Comparison of ENCODE assay signal across 20 cellular contexts in genomic region chr10:15626937-15627336, GRCh38.
DNase-seq lines count a peak whose midpoint lies in the region; ATAC-seq, FAIRE-seq and TF ChIP-seq lines count a peak whose summit lies in the region.
"Had no signal": no experiment of that assay in that cellular context is flagged by ENCODE, and none has a peak within 500 bp of the region (broad histone marks: within the 10 kb centered on the region; RNA-seq: fewer than 3 reads in every experiment).

No MANE protein-coding gene starts in this region.

- no peak overlapping the region for H2BK12ac ChIP-seq in H1 (ENCODE audit: low read depth, low read length)

- no peak overlapping the region for H3K27ac ChIP-seq in IMR-90 (ENCODE audit: insufficient read depth, low read length)
- no peak overlapping the region for H3K27ac ChIP-seq in H1 (ENCODE audit: low read depth, low read length)
- peak overlapping the region; percentile 31 to 81 for H3K27ac ChIP-seq in thoracic aorta
- H3K27ac ChIP-seq in testis: no peak overlapping the region
- H3K27ac ChIP-seq: HL-60 had no signal

- H2AK5ac ChIP-seq in IMR-90 (ENCODE audit: low read depth, low read length) (no peak overlapping the region), H1 (ENCODE audit: low read depth, low read length) (no peak overlapping the region)

- H3K4me3 ChIP-seq in IMR-90 (ENCODE audit: insufficient read depth, low read depth, low read length) (no peak overlapping the region), H1 (ENCODE audit: extremely low read depth in 1 of 4, insufficient read depth in 2 of 4, low read depth in 3 of 4, low read length in 4 of 4) (no peak overlapping the region), thoracic aorta (no peak overlapping the region), testis (no peak overlapping the region)
- H3K4me3 ChIP-seq: GM23338, K562 had no signal

- no peaks in the 10 kb centered on the region for H3K23me2 ChIP-seq in H1 (ENCODE audit: low read depth, low read length)

- H2BK20ac ChIP-seq in IMR-90 (ENCODE audit: low read depth, low read length) (no peak overlapping the region), H1 (ENCODE audit: low read length) (no peak overlapping the region)

- no peaks in the 10 kb centered on the region for H3K9me3 ChIP-seq in IMR-90 (ENCODE audit: control insufficient read depth, insufficient read depth, low read length)
- no peaks in the 10 kb centered on the region for H3K9me3 ChIP-seq in H1 (ENCODE audit: insufficient read depth in 2 of 2, low read depth in 1 of 2, low read length in 1 of 2)
- no peaks in the 10 kb centered on the region for H3K9me3 ChIP-seq in thoracic aorta
- no peaks in the 10 kb centered on the region for H3K9me3 ChIP-seq in testis
- H3K9me3 ChIP-seq: BE2C had no signal

- H3K18ac ChIP-seq in IMR-90 (ENCODE audit: low read depth, low read length) (no peak overlapping the region), H1 (ENCODE audit: extremely low read depth, low read length) (no peak overlapping the region)

- no peak overlapping the region for H3K56ac ChIP-seq in IMR-90 (ENCODE audit: extremely low read depth, insufficient read depth, low read length)
- no peak overlapping the region for H3K56ac ChIP-seq in H1 (replicated peaks; ENCODE audit: insufficient read length, low read depth, low read length)

- no peak overlapping the region for H2AK9ac ChIP-seq in IMR-90 (replicated peaks; ENCODE audit: low read depth, low read length, poor library complexity)

- no peaks in the 10 kb centered on the region for H3K79me2 ChIP-seq in H1 (ENCODE audit: control insufficient read depth in 1 of 2, insufficient read depth in 2 of 2, low read length in 2 of 2)

- in situ Hi-C loops in IMR-90 (cut with MboI; ENCODE audit: low sequenced_read_pairs): no loop called here

- no CpG with 5 or more reads among the region's 2 CpGs for WGBS in IMR-90 (ENCODE audit: extremely low coverage in 2 of 2, insufficient read length in 1 of 2), 2 experiments
- 85% methylated on average over 2 of the region's 2 CpGs; no CpG with 5 or more reads in 1 of the 2 experiments for WGBS in H1 (ENCODE audit: extremely low coverage in 1 of 2, insufficient coverage in 1 of 2, insufficient read length in 1 of 2, insufficient replicate concordance in 2 of 2, low coverage in 1 of 2, low lambda C conversion rate in 2 of 2, missing lambda C conversion rate in 1 of 2), 2 experiments
- 94 to 100% methylated on average over 2 of the region's 2 CpGs for WGBS in testis, 2 donors

- H3K27me3 ChIP-seq in IMR-90 (ENCODE audit: control insufficient read depth, insufficient read depth, low read length) (peaks cover 2% of the 10 kb centered on the region; the same call in 1 of the 2 replicates), H1 (replicated peaks in 1 of 4; ENCODE audit: control insufficient read depth in 3 of 4, extremely low read depth in 1 of 4, insufficient read depth in 3 of 4, low read length in 3 of 4) (no peaks in the 10 kb centered on the region), thoracic aorta (replicated peaks; ENCODE audit: insufficient read depth) (no peaks in the 10 kb centered on the region), testis (no peaks in the 10 kb centered on the region)
- H3K27me3 ChIP-seq: BE2C had no signal

- H3K4me2 ChIP-seq in IMR-90 (ENCODE audit: low read depth, low read length) (no peak overlapping the region), H1 (ENCODE audit: insufficient read depth in 1 of 2, low read depth in 2 of 2, low read length in 2 of 2) (no peak overlapping the region)
- H3K4me2 ChIP-seq: GM23338 had no signal

- H4K91ac ChIP-seq in IMR-90 (ENCODE audit: insufficient read depth, low read depth, low read length) (no peak overlapping the region), H1 (replicated peaks; ENCODE audit: insufficient read length, low read length) (no peak overlapping the region)

- no peak for TF ChIP-seq EP300 in H1 (IDR thresholded peaks at IDR 0.05; ENCODE audit: borderline replicate concordance in 1 of 2, low read depth in 2 of 2, low read length in 2 of 2)

- no peak overlapping the region for H3K27ac Mint-ChIP-seq in activated CD4-positive, alpha-beta T cell treated with anti-CD3 and anti-CD28 coated beads, Interleukin-2, amount 10 ng/mL, durations not matched to agents 24 days and 14 days
- no peak overlapping the region for H3K27ac Mint-ChIP-seq in T-cell
- H3K27ac Mint-ChIP-seq: CD4-positive, CD25-positive, alpha-beta regulatory T cell; GM23338 had no signal

- H3K9ac ChIP-seq in IMR-90 (ENCODE audit: low read depth, low read length): no peak overlapping the region
- no peak overlapping the region for H3K9ac ChIP-seq in H1 (replicated peaks in 1 of 4; ENCODE audit: extremely low read depth in 1 of 4, low read depth in 3 of 4, low read length in 3 of 4)

- dilution Hi-C loops in IMR-90 (cut with HindIII; ENCODE audit: low sequenced_read_pairs, unreplicated experiment): no loop called here

- H3K9me3 Mint-ChIP-seq in activated CD4-positive, alpha-beta T cell treated with anti-CD3 and anti-CD28 coated beads, Interleukin-2, amount 10 ng/mL, durations not matched to agents 24 days and 14 days: no peaks in the 10 kb centered on the region
- peaks cover 0 to 6% (median 0%) of the 10 kb centered on the region in 3 donors for H3K9me3 Mint-ChIP-seq in T-cell
- H3K9me3 Mint-ChIP-seq: GM23338 had no signal

- H2AFZ ChIP-seq in IMR-90 (replicated peaks; ENCODE audit: low read length, poor library complexity): no peak overlapping the region
- H2AFZ ChIP-seq in H1 (ENCODE audit: low read length): no peak overlapping the region

- no peaks in the 10 kb centered on the region for H3K27me3 Mint-ChIP-seq in activated CD4-positive, alpha-beta T cell treated with anti-CD3 and anti-CD28 coated beads, Interleukin-2, amount 10 ng/mL, durations not matched to agents 24 days and 14 days
- peaks cover 1 to 15% of the 10 kb centered on the region in 2 donors for H3K27me3 Mint-ChIP-seq in T-cell
- H3K27me3 Mint-ChIP-seq: CD4-positive, CD25-positive, alpha-beta regulatory T cell had no signal

- no peak overlapping the region for H4K8ac ChIP-seq in IMR-90 (ENCODE audit: low read depth in 2 of 2, low read length in 2 of 2)
- peak overlapping the region; percentile 28; the same call in 1 of the 2 replicates for H4K8ac ChIP-seq in H1 (ENCODE audit: extremely low read depth, insufficient read depth, low read length)

- no peaks in the 10 kb centered on the region for H3K4me1 Mint-ChIP-seq in activated CD4-positive, alpha-beta T cell treated with anti-CD3 and anti-CD28 coated beads, Interleukin-2, amount 10 ng/mL, durations not matched to agents 24 days and 14 days
- H3K4me1 Mint-ChIP-seq in T-cell: no peaks in the 10 kb centered on the region
- H3K4me1 Mint-ChIP-seq: CD4-positive, CD25-positive, alpha-beta regulatory T cell; CD8-positive, alpha-beta memory T cell; GM23338 had no signal

- no peaks in the 10 kb centered on the region for H3K9me1 ChIP-seq in IMR-90 (ENCODE audit: insufficient read depth, low read length)

- no peak for TF ChIP-seq CTCF in IMR-90 (conservative IDR thresholded peaks at IDR 0.05; ENCODE audit: low read depth, low read length)
- TF ChIP-seq CTCF in H1 (IDR thresholded peaks at IDR 0.05; ENCODE audit: control extremely low read depth in 1 of 3, insufficient read depth in 1 of 3, low read depth in 1 of 3, low read length in 3 of 3): no peak
- no peak for TF ChIP-seq CTCF in thoracic aorta (IDR thresholded peaks at IDR 0.05)
- TF ChIP-seq CTCF in testis (IDR thresholded peaks at IDR 0.05): no peak

- H4K5ac ChIP-seq in IMR-90 (ENCODE audit: low read depth, low read length): no peak overlapping the region
- H4K5ac ChIP-seq in H1 (ENCODE audit: insufficient read length, low read depth, low read length): no peak overlapping the region

- no peak overlapping the region for H3K14ac ChIP-seq in IMR-90 (replicated peaks; ENCODE audit: low read depth, low read length)
- no peak overlapping the region for H3K14ac ChIP-seq in H1 (ENCODE audit: insufficient read length)

- DNase-seq in IMR-90 (no peak), H1 (ENCODE audit: low read depth in 1 of 2, low spot score in 2 of 2) (no peak), thoracic aorta (ENCODE audit: low spot score) (no peak), cerebellar cortex (ENCODE audit: low spot score) (no peak), testis (no peak), T-cell (no peak)
- no peak for DNase-seq in activated CD4-positive, alpha-beta T cell treated with anti-CD3 and anti-CD28 coated beads, Interleukin-2, amount 10 ng/mL, durations not matched to agents 24 days and 14 days
- DNase-seq: ACHN; BE2C; C1 segment of cervical spinal cord; CD4-positive, CD25-positive, alpha-beta regulatory T cell; CD8-positive, alpha-beta memory T cell; COR-L47; GDM1; H7 had no signal

- no peaks in the 10 kb centered on the region for H3K79me1 ChIP-seq in IMR-90 (ENCODE audit: low read depth in 1 of 2, low read length in 2 of 2)
- H3K79me1 ChIP-seq in H1 (ENCODE audit: low read depth, low read length): no peaks in the 10 kb centered on the region

- FAIRE-seq in H1 (lab: Jason Lieb, UNC): no peak
- FAIRE-seq: A204.1, GM12892, K562 had no signal

- TF ChIP-seq RAD21 in IMR-90 (IDR thresholded peaks at IDR 0.05; ENCODE audit: low read length): no peak
- no peak for TF ChIP-seq RAD21 in H1 (IDR thresholded peaks at IDR 0.05 in 1 of 2, conservative IDR thresholded peaks at IDR 0.05 in 1 of 2; ENCODE audit: low read depth in 2 of 2, low read length in 2 of 2)

- H3K36me3 Mint-ChIP-seq in activated CD4-positive, alpha-beta T cell treated with anti-CD3 and anti-CD28 coated beads, Interleukin-2, amount 10 ng/mL, durations not matched to agents 24 days and 14 days (ENCODE audit: low read depth): no peaks in the 10 kb centered on the region
- no peaks in the 10 kb centered on the region for H3K36me3 Mint-ChIP-seq in T-cell
- H3K36me3 Mint-ChIP-seq: CD4-positive, CD25-positive, alpha-beta regulatory T cell; CD8-positive, alpha-beta memory T cell had no signal

- H2BK5ac ChIP-seq in IMR-90 (ENCODE audit: low read depth, low read length, poor library complexity, severe bottlenecking) (no peak overlapping the region), H1 (ENCODE audit: low read depth, low read length) (no peak overlapping the region)

- POLR2A ChIA-PET in IMR-90 (lab: Charles Lee; ENCODE audit: unreplicated experiment) (no interaction called here), H1 (lab: Charles Lee; ENCODE audit: partially characterized antibody) (no interaction called here), T-cell (lab: Charles Lee) (no interaction called here)

- CTCF ChIA-PET in IMR-90 (lab: Yijun Ruan, JAX): no interaction called here
- CTCF ChIA-PET in H1 (lab: Charles Lee; ENCODE audit: partially characterized antibody): no interaction called here
- CTCF ChIA-PET in T-cell (lab: Charles Lee): no interaction called here

- no peaks in the 10 kb centered on the region for H3K36me3 ChIP-seq in IMR-90 (ENCODE audit: control insufficient read depth, insufficient read depth, low read length)
- no peaks in the 10 kb centered on the region for H3K36me3 ChIP-seq in H1 (ENCODE audit: control insufficient read depth in 2 of 4, insufficient read depth in 4 of 4, low read length in 3 of 4)
- peaks cover 20% of the 10 kb centered on the region for H3K36me3 ChIP-seq in thoracic aorta
- no peaks in the 10 kb centered on the region for H3K36me3 ChIP-seq in testis (ENCODE audit: low read depth, missing control alignments)
- H3K36me3 ChIP-seq: BE2C had no signal

- H4K20me1 ChIP-seq in IMR-90 (ENCODE audit: insufficient read depth, low read length): no peaks in the 10 kb centered on the region
- H4K20me1 ChIP-seq in H1 (replicated peaks in 1 of 2; ENCODE audit: control insufficient read depth in 1 of 2, insufficient read depth in 2 of 2, low read length in 2 of 2): no peaks in the 10 kb centered on the region

- H3K4ac ChIP-seq in IMR-90 (ENCODE audit: low read depth, low read length): no peak overlapping the region
- no peak overlapping the region for H3K4ac ChIP-seq in H1 (replicated peaks; ENCODE audit: insufficient read length, low read depth, low read length)

- no TSS peak for BruUV-seq in IMR-90 (replicated peaks; lab: Mats Ljungman, UMichigan)

- H3K4me1 ChIP-seq in IMR-90 (ENCODE audit: control insufficient read depth, insufficient read depth, low read length) (peaks cover 2% of the 10 kb centered on the region; the same call in 1 of the 2 replicates), H1 (replicated peaks in 1 of 4; ENCODE audit: control insufficient read depth in 3 of 4, insufficient read depth in 4 of 4, low read length in 3 of 4) (no peaks in the 10 kb centered on the region), thoracic aorta (ENCODE audit: control insufficient read depth in 1 of 2, low read depth in 2 of 2) (peaks cover 48 to 79% of the 10 kb centered on the region in 2 donors), testis (no peaks in the 10 kb centered on the region)
- H3K4me1 ChIP-seq: BE2C had no signal

- no peak for TF ChIP-seq POLR2A in IMR-90 (IDR thresholded peaks at IDR 0.05; ENCODE audit: low read depth, low read length)
- TF ChIP-seq POLR2A in H1 (IDR thresholded peaks at IDR 0.05; ENCODE audit: control extremely low read depth in 1 of 2, low read depth in 2 of 2, low read length in 2 of 2): no peak
- no peak for TF ChIP-seq POLR2A in testis (IDR thresholded peaks at IDR 0.05)

- intact Hi-C loops in IMR-90 (cut with micrococcal nuclease) (no loop called here), testis (cut with DNase I; ENCODE audit: low total_unique reads) (no loop called here)
- intact Hi-C loops in activated CD4-positive, alpha-beta T cell treated with anti-CD3 and anti-CD28 coated beads, Interleukin-2, amount 10 ng/mL, durations not matched to agents 24 days and 14 days (cut with micrococcal nuclease): no loop called here

- no peak overlapping the region for H2BK15ac ChIP-seq in IMR-90 (ENCODE audit: low read depth, low read length)
- H2BK15ac ChIP-seq in H1 (ENCODE audit: low read length): no peak overlapping the region

- H2BK120ac ChIP-seq in IMR-90 (ENCODE audit: low read depth, low read length): no peak overlapping the region
- no peak overlapping the region for H2BK120ac ChIP-seq in H1 (replicated peaks; ENCODE audit: low read depth, low read length)

- H3K4me3 Mint-ChIP-seq in activated CD4-positive, alpha-beta T cell treated with anti-CD3 and anti-CD28 coated beads, Interleukin-2, amount 10 ng/mL, durations not matched to agents 24 days and 14 days: no peak overlapping the region
- no peak overlapping the region for H3K4me3 Mint-ChIP-seq in T-cell
- H3K4me3 Mint-ChIP-seq: CD4-positive, CD25-positive, alpha-beta regulatory T cell; CD8-positive, alpha-beta memory T cell; GM23338 had no signal

- 0 out of 2 replicates have a peak overlapping the region, but pooled peaks have one; percentile 42 for H3K23ac ChIP-seq in IMR-90 (ENCODE audit: low read depth, low read length)
- no peak overlapping the region for H3K23ac ChIP-seq in H1 (ENCODE audit: insufficient read length)

- no peak for ATAC-seq in IMR-90 (ENCODE audit: low read depth)
- no peak for ATAC-seq in thoracic aorta (ENCODE audit: insufficient number of reproducible peaks, low FRiP score, low read depth)
- ATAC-seq in T-cell (replicated peaks in 1 of 4): no peak
- ATAC-seq: GM23338, K562 had no signal

Comparison
In these comparisons a context has a peak if more than half of its experiments do, and no peak if none do; other contexts are left out.
1. H3K27ac ChIP-seq: peak in thoracic aorta (2 of 2); none in IMR-90 (single experiment), H1 (single experiment) and testis (0 of 2).